ENCODE assay signal across 9 cellular contexts in genomic region chr2:128473175-128474013, GRCh38.
DNase-seq lines count a peak whose midpoint lies in the region; TF ChIP-seq lines count a peak whose summit lies in the region.
"Had no signal": no experiment of that assay in that cellular context is flagged by ENCODE, and none has a peak within 500 bp of the region (broad histone marks: within the 10 kb centered on the region; RNA-seq: fewer than 3 reads in every experiment).

No MANE protein-coding gene starts in this region.

- H3K27me3 ChIP-seq in GM23248 (replicated peaks; ENCODE audit: insufficient read depth), result no peaks in the 10 kb centered on the region
- no peaks in the 10 kb centered on the region for H3K27me3 ChIP-seq in duodenal mucosa (ENCODE audit: control insufficient read depth in 1 of 2, insufficient read depth in 2 of 2, low read length in 2 of 2)

- CTCF ChIA-PET in RWPE1 (lab: Yijun Ruan, JAX), result interaction anchor here (0.6 kb wide), 1 partner anchor 35 kb away, joined by 3 read pairs; no protein-coding TSS in a partner anchor

- H3K36me3 ChIP-seq in GM23248 (ENCODE audit: low read depth) (no peaks in the 10 kb centered on the region), duodenal mucosa (ENCODE audit: control insufficient read depth in 1 of 2, insufficient read depth in 2 of 2, low read length in 2 of 2) (no peaks in the 10 kb centered on the region)

- peak overlapping the region; percentile 56 for H3K4me3 Mint-ChIP-seq in nephron progenitor cell

- TF ChIP-seq CTCF in nephron progenitor cell (IDR thresholded peaks at IDR 0.05) (no peak), RWPE1 (conservative IDR thresholded peaks at IDR 0.05; ENCODE audit: low read depth) (no peak)

- in situ Hi-C loops in GM23248 (cut with MboI), result no loop called here

- peak overlapping the region; percentile 52; the same call in 1 of the 2 replicates for H3K4me3 ChIP-seq in GM23248
- peak overlapping the region; percentile 21 to 40 for H3K4me3 ChIP-seq in duodenal mucosa (ENCODE audit: low read depth in 1 of 2, low read length in 2 of 2)

- H3K79me2 ChIP-seq in GM23248 (ENCODE audit: insufficient read depth), result no peaks in the 10 kb centered on the region

- H3K9ac ChIP-seq in GM23248 (peak overlapping the region; percentile 19; the same call in 1 of the 2 replicates), duodenal mucosa (ENCODE audit: low read depth in 1 of 2, low read length in 2 of 2) (no peak overlapping the region)

- peaks cover 13% of the 10 kb centered on the region for H3K36me3 Mint-ChIP-seq in nephron progenitor cell (ENCODE audit: low read depth)

- WGBS in GM23248 (ENCODE audit: low coverage in 1 of 2, low lambda C conversion rate in 2 of 2, missing lambda C conversion rate in 2 of 2), 2 experiments, result 6% methylated on average over 25 to 26 of the region's 26 CpGs

- H3F3A ChIP-seq in GM23248 (ENCODE audit: insufficient read depth), result no peaks in the 10 kb centered on the region

- no peaks in the 10 kb centered on the region for H3K9me2 ChIP-seq in GM23248 (ENCODE audit: insufficient read depth)

- no peaks in the 10 kb centered on the region for H4K20me1 ChIP-seq in GM23248 (ENCODE audit: insufficient read depth)

- no peak overlapping the region; the same call in 1 of the 2 replicates for H3K27ac ChIP-seq in GM23248
- no peak overlapping the region for H3K27ac ChIP-seq in duodenal mucosa (ENCODE audit: low read depth, low read length)
- H3K27ac ChIP-seq in RWPE1, result no peak overlapping the region

- peak overlapping the region; percentile 67 for H3K4me2 ChIP-seq in GM23248 (ENCODE audit: unreplicated experiment)

- POLR2A ChIA-PET in RWPE1 (lab: Yijun Ruan, JAX; ENCODE audit: low non-redundant PET), result no interaction called here

- H3K4me1 ChIP-seq in GM23248 (ENCODE audit: insufficient read depth) (peaks cover 12% of the 10 kb centered on the region), duodenal mucosa (ENCODE audit: control insufficient read depth in 1 of 2, insufficient read depth in 2 of 2, low read length in 2 of 2) (peaks cover 4 to 5% of the 10 kb centered on the region in 2 donors)

- H3K9me3 Mint-ChIP-seq in nephron progenitor cell, result peaks cover 42% of the 10 kb centered on the region

- peak overlapping the region; percentile 91 for H2AFZ ChIP-seq in GM23248

- H3K4me1 Mint-ChIP-seq in nephron progenitor cell, result peaks cover 30% of the 10 kb centered on the region

- H3K27me3 Mint-ChIP-seq in nephron progenitor cell (ENCODE audit: low read depth, poor library complexity), result peaks cover 12% of the 10 kb centered on the region

- DNase-seq in GM04503 (ENCODE audit: low read depth) (peak; percentile 76), GM23248 (peak; percentile 74), NOMO-1 (lab: John Stamatoyannopoulos, UW; ENCODE audit: unreplicated experiment in 2 of 2) (peak; percentile 97), nephron progenitor cell (peak; percentile 30), globus pallidus (ENCODE audit: low spot score) (no peak), GOT3 (lab: John Stamatoyannopoulos, UW) (no peak), RWPE1 (ENCODE audit: low spot score) (no peak)

- H3K27ac Mint-ChIP-seq in nephron progenitor cell, result peak overlapping the region; percentile 28
- H3K27ac Mint-ChIP-seq: IgD-negative memory B cell had no signal

- H3K9me3 ChIP-seq in GM23248 (ENCODE audit: low read depth), result no peaks in the 10 kb centered on the region
- H3K9me3 ChIP-seq in duodenal mucosa (ENCODE audit: control insufficient read depth in 1 of 2, low read length in 2 of 2), result peaks cover 23 to 25% of the 10 kb centered on the region in 2 donors

Comparison
In these comparisons a context has a peak if more than half of its experiments do, and no peak if none do; other contexts are left out.
1. DNase-seq: peak in GM04503 (single experiment), GM23248 (single experiment), NOMO-1 (2 of 2) and nephron progenitor cell (single experiment); none in globus pallidus (single experiment), GOT3 (single experiment) and RWPE1 (single experiment).